Comparison of ENCODE assay signal across 7 cellular contexts in the genomic region with DNA sequence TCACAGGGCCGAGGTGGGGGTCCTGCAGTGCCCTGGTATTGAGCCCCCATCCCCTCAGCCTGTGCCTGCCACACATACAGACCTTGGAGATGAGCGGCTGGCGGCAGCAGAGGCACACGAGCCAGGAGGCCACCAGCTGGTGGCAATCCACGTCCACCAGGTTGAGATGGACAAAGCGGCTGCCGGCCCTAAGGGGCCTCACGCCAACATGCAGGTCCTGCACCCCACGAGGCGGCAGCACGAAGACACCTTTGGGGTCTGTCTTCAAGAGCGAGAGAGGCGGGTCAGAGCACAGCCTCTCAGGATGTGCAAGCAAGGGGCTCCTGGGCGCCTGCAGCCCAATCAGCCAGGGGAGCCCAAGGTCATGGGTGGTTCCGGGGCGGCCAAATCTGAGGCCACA.
"Had no signal": no experiment of that assay in that cellular context is flagged by ENCODE, and none has a peak within 500 bp of the region (broad histone marks: within the 10 kb centered on the region; RNA-seq: fewer than 3 reads in every experiment).

No MANE protein-coding gene starts in this region.

- H3K36me3 ChIP-seq: HAP-1 had no signal

- H3K4me3 ChIP-seq: GM23248, HAP-1 had no signal

- H3K4me1 ChIP-seq: HAP-1 had no signal

- H3K9ac ChIP-seq: GM23248 had no signal

- H2AFZ ChIP-seq: GM23248 had no signal

- H3K4me3 Mint-ChIP-seq: HFFc6 had no signal

- H3K27ac ChIP-seq: GM23248 had no signal

- DNase-seq: GM23248, GOT3, H7, HCEC 1CT, HFFc6 had no signal

- H3K9me3 ChIP-seq: HAP-1 had no signal

- ATAC-seq: HCT116 had no signal

- H3K9me3 Mint-ChIP-seq: HFFc6 had no signal

- H3K27ac Mint-ChIP-seq: HFFc6 had no signal
